Comparison of ENCODE assay signal across 14 cellular contexts in the genomic region with DNA sequence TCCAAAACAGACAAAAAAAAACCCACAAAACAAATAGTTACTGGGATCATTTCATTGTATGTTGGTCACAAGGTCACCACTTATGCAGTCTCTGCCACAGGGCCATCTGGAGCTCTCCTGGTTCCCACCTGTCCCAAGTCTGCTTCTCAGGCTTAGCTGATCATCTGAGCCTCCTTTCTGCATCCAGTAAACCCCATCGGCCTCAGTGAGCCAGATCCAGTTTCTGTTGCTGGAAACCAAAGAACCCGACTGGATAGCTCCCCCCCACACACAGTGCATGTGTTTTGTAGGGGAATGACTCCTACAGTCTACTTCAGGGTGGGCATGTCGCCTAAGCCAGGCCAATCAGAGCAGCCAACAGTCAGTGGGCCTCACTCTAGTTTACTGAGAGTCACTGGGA.
"Had no signal": no experiment of that assay in that cellular context is flagged by ENCODE, and none has a peak within 500 bp of the region (broad histone marks: within the 10 kb centered on the region; RNA-seq: fewer than 3 reads in every experiment).

No MANE protein-coding gene starts in this region.

- H3K27ac Mint-ChIP-seq: naive thymus-derived CD4-positive, alpha-beta T cell had no signal

- H3K9me3 ChIP-seq: colonic mucosa, neutrophil, tibial artery, upper lobe of left lung, uterus had no signal

- ATAC-seq: foreskin keratinocyte; naive thymus-derived CD4-positive, alpha-beta T cell; stimulated activated naive CD8-positive, alpha-beta T cell treated with anti-CD3 and anti-CD28 coated beads, Interleukin-15, Interleukin-2, amounts not matched to agents 100 U/mL and 50 U/mL, for 24 hours had no signal

- H3K4me1 ChIP-seq: foreskin keratinocyte, tibial artery, upper lobe of left lung, uterus had no signal

- H3K36me3 ChIP-seq: colonic mucosa, neutrophil, tibial artery, upper lobe of left lung, uterus had no signal

- H3K27ac ChIP-seq: foreskin keratinocyte, hepatocyte, neutrophil, tibial artery, upper lobe of left lung, uterus had no signal

- H3K4me1 Mint-ChIP-seq: naive thymus-derived CD4-positive, alpha-beta T cell had no signal

- H3K36me3 Mint-ChIP-seq: naive thymus-derived CD4-positive, alpha-beta T cell had no signal

- H3K4me3 ChIP-seq: colonic mucosa, hepatocyte, smooth muscle cell, tibial artery, upper lobe of left lung, uterus had no signal

- H3K4me3 Mint-ChIP-seq: naive thymus-derived CD4-positive, alpha-beta T cell had no signal

- H3K27me3 ChIP-seq: colonic mucosa, hepatocyte, upper lobe of left lung, uterus had no signal

- DNase-seq: colonic mucosa; dermis blood vessel endothelial cell; foreskin keratinocyte; left colon; mesendoderm; naive thymus-derived CD4-positive, alpha-beta T cell; stimulated activated CD4-positive, alpha-beta T cell treated with anti-CD3 and anti-CD28 coated beads, Interleukin-2, amount 100 ng/mL, for 48 hours; stimulated activated naive CD8-positive, alpha-beta T cell treated with anti-CD3 and anti-CD28 coated beads, Interleukin-15, Interleukin-2, amounts not matched to agents 100 U/mL and 50 U/mL, for 24 hours; uterus had no signal
